1 cellular context compared by ENCODE assay signal in the genomic region with DNA sequence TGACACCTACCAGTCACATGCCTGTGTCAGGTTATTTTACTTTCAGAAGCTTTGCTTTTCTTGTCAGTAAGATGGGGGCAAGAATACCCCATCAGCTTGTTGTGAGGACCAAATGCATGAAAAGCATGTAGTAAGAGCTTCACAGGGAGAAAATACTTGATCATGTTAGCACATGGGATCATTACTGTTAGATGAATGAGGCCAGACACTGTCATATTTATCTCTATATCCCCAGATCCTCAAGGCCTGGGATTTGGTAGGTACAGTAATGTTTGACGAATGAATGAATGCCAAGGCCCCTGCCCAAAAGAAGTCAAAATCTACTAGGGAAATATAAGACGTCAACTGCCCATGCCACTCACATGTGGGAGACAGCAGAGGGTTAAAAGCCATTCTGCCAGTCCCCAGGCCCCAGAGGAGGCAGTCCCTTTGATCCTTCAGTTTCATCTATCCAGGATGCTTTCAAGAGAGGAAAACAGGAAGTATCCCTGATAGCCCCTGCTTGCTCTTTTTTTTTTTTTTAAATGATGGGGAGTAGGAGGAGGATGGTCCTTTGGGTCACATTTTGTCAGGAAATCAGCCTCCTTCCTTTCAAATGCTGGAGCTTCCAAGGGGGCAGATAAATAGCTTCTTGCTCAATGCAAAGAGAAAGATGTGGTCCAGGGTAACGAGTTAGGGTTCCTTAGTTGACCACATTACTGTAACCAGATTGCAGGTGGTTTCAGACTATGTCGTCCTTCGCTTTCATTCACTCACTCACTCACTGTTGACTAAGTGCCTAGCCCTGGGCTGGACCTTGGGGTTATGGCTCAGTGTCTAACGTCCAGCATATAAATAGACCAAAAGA.
TF ChIP-seq lines count a peak whose summit lies in the region.

No MANE protein-coding gene starts in this region.

TF ChIP-seq in HepG2, 621 proteins besides CTCF, POLR2A, EP300 and RAD21 (continued from another document and continues in another):
- TF ChIP-seq, protein P1, sequence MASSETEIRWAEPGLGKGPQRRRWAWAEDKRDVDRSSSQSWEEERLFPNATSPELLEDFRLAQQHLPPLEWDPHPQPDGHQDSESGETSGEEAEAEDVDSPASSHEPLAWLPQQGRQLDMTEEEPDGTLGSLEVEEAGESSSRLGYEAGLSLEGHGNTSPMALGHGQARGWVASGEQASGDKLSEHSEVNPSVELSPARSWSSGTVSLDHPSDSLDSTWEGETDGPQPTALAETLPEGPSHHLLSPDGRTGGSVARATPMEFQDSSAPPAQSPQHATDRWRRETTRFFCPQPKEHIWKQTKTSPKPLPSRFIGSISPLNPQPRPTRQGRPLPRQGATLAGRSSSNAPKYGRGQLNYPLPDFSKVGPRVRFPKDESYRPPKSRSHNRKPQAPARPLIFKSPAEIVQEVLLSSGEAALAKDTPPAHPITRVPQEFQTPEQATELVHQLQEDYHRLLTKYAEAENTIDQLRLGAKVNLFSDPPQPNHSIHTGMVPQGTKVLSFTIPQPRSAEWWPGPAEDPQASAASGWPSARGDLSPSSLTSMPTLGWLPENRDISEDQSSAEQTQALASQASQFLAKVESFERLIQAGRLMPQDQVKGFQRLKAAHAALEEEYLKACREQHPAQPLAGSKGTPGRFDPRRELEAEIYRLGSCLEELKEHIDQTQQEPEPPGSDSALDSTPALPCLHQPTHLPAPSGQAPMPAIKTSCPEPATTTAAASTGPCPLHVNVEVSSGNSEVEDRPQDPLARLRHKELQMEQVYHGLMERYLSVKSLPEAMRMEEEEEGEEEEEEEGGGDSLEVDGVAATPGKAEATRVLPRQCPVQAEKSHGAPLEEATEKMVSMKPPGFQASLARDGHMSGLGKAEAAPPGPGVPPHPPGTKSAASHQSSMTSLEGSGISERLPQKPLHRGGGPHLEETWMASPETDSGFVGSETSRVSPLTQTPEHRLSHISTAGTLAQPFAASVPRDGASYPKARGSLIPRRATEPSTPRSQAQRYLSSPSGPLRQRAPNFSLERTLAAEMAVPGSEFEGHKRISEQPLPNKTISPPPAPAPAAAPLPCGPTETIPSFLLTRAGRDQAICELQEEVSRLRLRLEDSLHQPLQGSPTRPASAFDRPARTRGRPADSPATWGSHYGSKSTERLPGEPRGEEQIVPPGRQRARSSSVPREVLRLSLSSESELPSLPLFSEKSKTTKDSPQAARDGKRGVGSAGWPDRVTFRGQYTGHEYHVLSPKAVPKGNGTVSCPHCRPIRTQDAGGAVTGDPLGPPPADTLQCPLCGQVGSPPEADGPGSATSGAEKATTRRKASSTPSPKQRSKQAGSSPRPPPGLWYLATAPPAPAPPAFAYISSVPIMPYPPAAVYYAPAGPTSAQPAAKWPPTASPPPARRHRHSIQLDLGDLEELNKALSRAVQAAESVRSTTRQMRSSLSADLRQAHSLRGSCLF (CRISPR knock-in tag; IDR thresholded peaks at IDR 0.05; ENCODE audit: borderline replicate concordance), result no peak
- TF ChIP-seq, protein P2, sequence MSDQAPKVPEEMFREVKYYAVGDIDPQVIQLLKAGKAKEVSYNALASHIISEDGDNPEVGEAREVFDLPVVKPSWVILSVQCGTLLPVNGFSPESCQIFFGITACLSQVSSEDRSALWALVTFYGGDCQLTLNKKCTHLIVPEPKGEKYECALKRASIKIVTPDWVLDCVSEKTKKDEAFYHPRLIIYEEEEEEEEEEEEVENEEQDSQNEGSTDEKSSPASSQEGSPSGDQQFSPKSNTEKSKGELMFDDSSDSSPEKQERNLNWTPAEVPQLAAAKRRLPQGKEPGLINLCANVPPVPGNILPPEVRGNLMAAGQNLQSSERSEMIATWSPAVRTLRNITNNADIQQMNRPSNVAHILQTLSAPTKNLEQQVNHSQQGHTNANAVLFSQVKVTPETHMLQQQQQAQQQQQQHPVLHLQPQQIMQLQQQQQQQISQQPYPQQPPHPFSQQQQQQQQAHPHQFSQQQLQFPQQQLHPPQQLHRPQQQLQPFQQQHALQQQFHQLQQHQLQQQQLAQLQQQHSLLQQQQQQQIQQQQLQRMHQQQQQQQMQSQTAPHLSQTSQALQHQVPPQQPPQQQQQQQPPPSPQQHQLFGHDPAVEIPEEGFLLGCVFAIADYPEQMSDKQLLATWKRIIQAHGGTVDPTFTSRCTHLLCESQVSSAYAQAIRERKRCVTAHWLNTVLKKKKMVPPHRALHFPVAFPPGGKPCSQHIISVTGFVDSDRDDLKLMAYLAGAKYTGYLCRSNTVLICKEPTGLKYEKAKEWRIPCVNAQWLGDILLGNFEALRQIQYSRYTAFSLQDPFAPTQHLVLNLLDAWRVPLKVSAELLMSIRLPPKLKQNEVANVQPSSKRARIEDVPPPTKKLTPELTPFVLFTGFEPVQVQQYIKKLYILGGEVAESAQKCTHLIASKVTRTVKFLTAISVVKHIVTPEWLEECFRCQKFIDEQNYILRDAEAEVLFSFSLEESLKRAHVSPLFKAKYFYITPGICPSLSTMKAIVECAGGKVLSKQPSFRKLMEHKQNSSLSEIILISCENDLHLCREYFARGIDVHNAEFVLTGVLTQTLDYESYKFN (CRISPR knock-in tag; conservative IDR thresholded peaks at IDR 0.05), result peak; percentile 95
- peak; percentile 53 for TF ChIP-seq ZFY (CRISPR knock-in tag; IDR thresholded peaks at IDR 0.05)
- peak; percentile 47; the same call in 1 of the 2 replicates for TF ChIP-seq ZNF317 (CRISPR knock-in tag; IDR thresholded peaks at IDR 0.05)
- TF ChIP-seq KDM6A (CRISPR knock-in tag; IDR thresholded peaks at IDR 0.05; ENCODE audit: low read depth), result peak; percentile 72
- peak; percentile 33 for TF ChIP-seq XRCC5 (optimal IDR thresholded peaks at IDR 0.05; ENCODE audit: low read length)
- TF ChIP-seq CBX5 (CRISPR knock-in tag; IDR thresholded peaks at IDR 0.05; ENCODE audit: borderline replicate concordance), result no peak; the same call in 1 of the 2 replicates
- TF ChIP-seq ZNF879 (CRISPR knock-in tag; IDR thresholded peaks at IDR 0.05), result no peak
- peak; percentile 10; the same call in 1 of the 2 replicates for TF ChIP-seq RBFOX2 (IDR thresholded peaks at IDR 0.05; ENCODE audit: low read depth, low read length)
- no peak for TF ChIP-seq HCFC1 (IDR thresholded peaks at IDR 0.05; ENCODE audit: low read depth, low read length)
- no peak for TF ChIP-seq SOX6 (IDR thresholded peaks at IDR 0.05)
- TF ChIP-seq SOX6 (CRISPR knock-in tag; IDR thresholded peaks at IDR 0.05), result peak; percentile 62
- TF ChIP-seq KLF16 (CRISPR knock-in tag; IDR thresholded peaks at IDR 0.05), result peak in 1 of 2 experiments; percentile 59; a peak in 1 of 4 replicates
- TF ChIP-seq, protein P3, sequence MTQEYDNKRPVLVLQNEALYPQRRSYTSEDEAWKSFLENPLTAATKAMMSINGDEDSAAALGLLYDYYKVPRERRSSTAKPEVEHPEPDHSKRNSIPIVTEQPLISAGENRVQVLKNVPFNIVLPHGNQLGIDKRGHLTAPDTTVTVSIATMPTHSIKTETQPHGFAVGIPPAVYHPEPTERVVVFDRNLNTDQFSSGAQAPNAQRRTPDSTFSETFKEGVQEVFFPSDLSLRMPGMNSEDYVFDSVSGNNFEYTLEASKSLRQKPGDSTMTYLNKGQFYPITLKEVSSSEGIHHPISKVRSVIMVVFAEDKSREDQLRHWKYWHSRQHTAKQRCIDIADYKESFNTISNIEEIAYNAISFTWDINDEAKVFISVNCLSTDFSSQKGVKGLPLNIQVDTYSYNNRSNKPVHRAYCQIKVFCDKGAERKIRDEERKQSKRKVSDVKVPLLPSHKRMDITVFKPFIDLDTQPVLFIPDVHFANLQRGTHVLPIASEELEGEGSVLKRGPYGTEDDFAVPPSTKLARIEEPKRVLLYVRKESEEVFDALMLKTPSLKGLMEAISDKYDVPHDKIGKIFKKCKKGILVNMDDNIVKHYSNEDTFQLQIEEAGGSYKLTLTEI (CRISPR knock-in tag; conservative IDR thresholded peaks at IDR 0.05), result no peak
- no peak for TF ChIP-seq CAMTA2 (CRISPR knock-in tag; IDR thresholded peaks at IDR 0.05; ENCODE audit: borderline replicate concordance)
- TF ChIP-seq, protein P4, sequence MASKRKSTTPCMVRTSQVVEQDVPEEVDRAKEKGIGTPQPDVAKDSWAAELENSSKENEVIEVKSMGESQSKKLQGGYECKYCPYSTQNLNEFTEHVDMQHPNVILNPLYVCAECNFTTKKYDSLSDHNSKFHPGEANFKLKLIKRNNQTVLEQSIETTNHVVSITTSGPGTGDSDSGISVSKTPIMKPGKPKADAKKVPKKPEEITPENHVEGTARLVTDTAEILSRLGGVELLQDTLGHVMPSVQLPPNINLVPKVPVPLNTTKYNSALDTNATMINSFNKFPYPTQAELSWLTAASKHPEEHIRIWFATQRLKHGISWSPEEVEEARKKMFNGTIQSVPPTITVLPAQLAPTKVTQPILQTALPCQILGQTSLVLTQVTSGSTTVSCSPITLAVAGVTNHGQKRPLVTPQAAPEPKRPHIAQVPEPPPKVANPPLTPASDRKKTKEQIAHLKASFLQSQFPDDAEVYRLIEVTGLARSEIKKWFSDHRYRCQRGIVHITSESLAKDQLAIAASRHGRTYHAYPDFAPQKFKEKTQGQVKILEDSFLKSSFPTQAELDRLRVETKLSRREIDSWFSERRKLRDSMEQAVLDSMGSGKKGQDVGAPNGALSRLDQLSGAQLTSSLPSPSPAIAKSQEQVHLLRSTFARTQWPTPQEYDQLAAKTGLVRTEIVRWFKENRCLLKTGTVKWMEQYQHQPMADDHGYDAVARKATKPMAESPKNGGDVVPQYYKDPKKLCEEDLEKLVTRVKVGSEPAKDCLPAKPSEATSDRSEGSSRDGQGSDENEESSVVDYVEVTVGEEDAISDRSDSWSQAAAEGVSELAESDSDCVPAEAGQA (IDR thresholded peaks at IDR 0.05; ENCODE audit: low read depth), result no peak
- TF ChIP-seq, protein P4 (CRISPR knock-in tag; IDR thresholded peaks at IDR 0.05; ENCODE audit: borderline replicate concordance), result peak; percentile 10; the same call in 1 of the 2 replicates
- TF ChIP-seq, protein P5, sequence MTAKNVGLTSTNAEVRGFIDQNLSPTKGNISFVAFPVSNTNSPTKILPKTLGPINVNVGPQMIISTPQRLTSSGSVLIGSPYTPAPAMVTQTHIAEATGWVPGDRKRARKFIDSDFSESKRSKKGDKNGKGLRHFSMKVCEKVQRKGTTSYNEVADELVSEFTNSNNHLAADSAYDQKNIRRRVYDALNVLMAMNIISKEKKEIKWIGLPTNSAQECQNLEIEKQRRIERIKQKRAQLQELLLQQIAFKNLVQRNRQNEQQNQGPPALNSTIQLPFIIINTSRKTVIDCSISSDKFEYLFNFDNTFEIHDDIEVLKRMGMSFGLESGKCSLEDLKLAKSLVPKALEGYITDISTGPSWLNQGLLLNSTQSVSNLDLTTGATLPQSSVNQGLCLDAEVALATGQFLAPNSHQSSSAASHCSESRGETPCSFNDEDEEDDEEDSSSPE (CRISPR knock-in tag; IDR thresholded peaks at IDR 0.05), result 0 out of 2 replicates have a peak, but pooled peaks have one; percentile 5
- TF ChIP-seq ZSCAN20 (CRISPR knock-in tag; IDR thresholded peaks at IDR 0.05; ENCODE audit: borderline replicate concordance), result no peak
- TF ChIP-seq HDAC2 (CRISPR knock-in tag; IDR thresholded peaks at IDR 0.05), result peak; percentile 93
- TF ChIP-seq ZNF652 (CRISPR knock-in tag; IDR thresholded peaks at IDR 0.05; ENCODE audit: borderline replicate concordance, low read depth), result peak; percentile 99
- TF ChIP-seq, protein P6, sequence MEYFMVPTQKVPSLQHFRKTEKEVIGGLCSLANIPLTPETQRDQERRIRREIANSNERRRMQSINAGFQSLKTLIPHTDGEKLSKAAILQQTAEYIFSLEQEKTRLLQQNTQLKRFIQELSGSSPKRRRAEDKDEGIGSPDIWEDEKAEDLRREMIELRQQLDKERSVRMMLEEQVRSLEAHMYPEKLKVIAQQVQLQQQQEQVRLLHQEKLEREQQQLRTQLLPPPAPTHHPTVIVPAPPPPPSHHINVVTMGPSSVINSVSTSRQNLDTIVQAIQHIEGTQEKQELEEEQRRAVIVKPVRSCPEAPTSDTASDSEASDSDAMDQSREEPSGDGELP (IDR thresholded peaks at IDR 0.05; ENCODE audit: borderline replicate concordance, low read depth), result peak; percentile 78; the same call in 1 of the 2 replicates
- TF ChIP-seq, protein P7, sequence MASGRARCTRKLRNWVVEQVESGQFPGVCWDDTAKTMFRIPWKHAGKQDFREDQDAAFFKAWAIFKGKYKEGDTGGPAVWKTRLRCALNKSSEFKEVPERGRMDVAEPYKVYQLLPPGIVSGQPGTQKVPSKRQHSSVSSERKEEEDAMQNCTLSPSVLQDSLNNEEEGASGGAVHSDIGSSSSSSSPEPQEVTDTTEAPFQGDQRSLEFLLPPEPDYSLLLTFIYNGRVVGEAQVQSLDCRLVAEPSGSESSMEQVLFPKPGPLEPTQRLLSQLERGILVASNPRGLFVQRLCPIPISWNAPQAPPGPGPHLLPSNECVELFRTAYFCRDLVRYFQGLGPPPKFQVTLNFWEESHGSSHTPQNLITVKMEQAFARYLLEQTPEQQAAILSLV (CRISPR knock-in tag; IDR thresholded peaks at IDR 0.05; ENCODE audit: borderline replicate concordance), result peak; percentile 58; the same call in 1 of the 2 replicates
- no peak for TF ChIP-seq ZFP37 (CRISPR knock-in tag; IDR thresholded peaks at IDR 0.05; ENCODE audit: borderline replicate concordance)
- TF ChIP-seq RFXANK (CRISPR knock-in tag; IDR thresholded peaks at IDR 0.05), result no peak
- TF ChIP-seq ZNF205 (CRISPR knock-in tag; IDR thresholded peaks at IDR 0.05), result peak; percentile 79; the same call in 1 of the 2 replicates
- TF ChIP-seq PTBP1 (IDR thresholded peaks at IDR 0.05; ENCODE audit: low read depth, low read length, poor library complexity, severe bottlenecking), result no peak
